12 cellular contexts compared by ENCODE assay signal in the genomic region with DNA sequence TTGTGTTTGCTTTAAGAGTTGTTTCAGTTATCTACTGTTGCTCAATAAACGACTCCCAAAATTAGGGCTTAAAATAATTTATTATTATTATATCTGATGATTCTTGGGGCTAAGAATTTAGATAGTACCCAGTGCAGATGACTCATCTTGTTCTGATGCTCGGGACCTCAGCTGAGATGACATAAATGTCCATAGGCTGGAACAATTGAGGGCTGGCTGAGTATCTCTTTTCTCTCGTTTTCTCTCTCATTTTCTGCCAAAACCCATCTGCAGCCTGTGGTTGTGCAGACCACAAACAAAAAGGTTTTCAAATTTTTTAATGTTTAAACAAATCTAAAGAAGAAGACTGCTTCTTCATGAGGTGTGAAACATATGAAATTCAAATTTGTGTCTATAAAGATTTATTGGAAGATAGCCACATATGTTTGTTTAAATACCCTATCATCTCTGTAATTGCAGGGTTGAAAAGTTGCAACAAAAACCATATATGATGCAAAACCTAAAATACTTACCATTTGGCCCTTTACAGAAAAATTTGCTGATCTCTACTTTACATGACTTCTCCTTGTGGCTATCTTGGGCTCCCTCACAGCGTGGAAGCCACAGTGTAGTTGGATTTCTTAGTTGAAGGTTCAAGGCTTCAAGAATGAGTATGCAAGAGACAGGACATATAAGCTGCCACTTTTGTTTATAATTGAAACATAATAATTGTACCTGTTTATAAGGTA. TPM values are rescaled to one million over a fixed set of nuclear protein-coding genes. Genes with fewer than 3 reads are reported as not detected.
DNase-seq lines count a peak whose midpoint lies in the region; ATAC-seq and TF ChIP-seq lines count a peak whose summit lies in the region.
"Had no signal": no experiment of that assay in that cellular context is flagged by ENCODE, and none has a peak within 500 bp of the region (broad histone marks: within the 10 kb centered on the region; RNA-seq: fewer than 3 reads in every experiment).

No MANE protein-coding gene starts in this region.

- no peaks in the 10 kb centered on the region for H3K36me3 ChIP-seq in spleen

- H3K36me3 Mint-ChIP-seq in activated CD8-positive, alpha-beta memory T cell treated with anti-CD3 and anti-CD28 coated beads, Interleukin-2, amount 10 ng/mL, durations not matched to agents 7 days and 5 days = no peaks in the 10 kb centered on the region

- no peaks in the 10 kb centered on the region for H3K9me3 Mint-ChIP-seq in activated CD8-positive, alpha-beta memory T cell treated with anti-CD3 and anti-CD28 coated beads, Interleukin-2, amount 10 ng/mL, durations not matched to agents 7 days and 5 days (ENCODE audit: low read depth)
- H3K9me3 Mint-ChIP-seq: neural crest cell had no signal

- peak overlapping the region; percentile 51 for H3K4me3 Mint-ChIP-seq in activated CD8-positive, alpha-beta memory T cell treated with anti-CD3 and anti-CD28 coated beads, Interleukin-2, amount 10 ng/mL, durations not matched to agents 7 days and 5 days
- H3K4me3 Mint-ChIP-seq: neural crest cell had no signal

- H3K9me3 ChIP-seq in spleen = no peaks in the 10 kb centered on the region

- intact Hi-C loops in spleen (cut with DNase I; ENCODE audit: low total_unique reads) (no loop called here), dorsolateral prefrontal cortex (cut with DNase I) (no loop called here)

- peak; percentile 73 for DNase-seq in activated CD8-positive, alpha-beta memory T cell treated with anti-CD3 and anti-CD28 coated beads, Interleukin-2, amount 10 ng/mL, durations not matched to agents 7 days and 5 days
- DNase-seq in activated CD8-positive, alpha-beta memory T cell treated with anti-CD3 and anti-CD28 coated beads, Interleukin-2, amount 50 U/mL, for 48 hours = no peak
- DNase-seq in amniotic epithelial cell (ENCODE audit: low read depth) = peak; percentile 62
- no peak for DNase-seq in spleen
- no peak for DNase-seq in UCSD-AML1 (lab: John Stamatoyannopoulos, UW; ENCODE audit: unreplicated experiment)
- no peak for DNase-seq in dorsolateral prefrontal cortex
- DNase-seq in stimulated activated naive CD4-positive, alpha-beta T cell (lab: John Stamatoyannopoulos, UW) = no peak
- DNase-seq: SIG-M5 had no signal

- peaks cover 34 to 97% (median 69%) of the 10 kb centered on the region in 6 donors for H3K4me1 ChIP-seq in spleen

- TF ChIP-seq CTCF in spleen (IDR thresholded peaks at IDR 0.05 in 8 of 11, conservative IDR thresholded peaks at IDR 0.05 in 3 of 11) (no peak), dorsolateral prefrontal cortex (IDR thresholded peaks at IDR 0.05 in 54 of 56, conservative IDR thresholded peaks at IDR 0.05 in 2 of 56; ENCODE audit: low read depth in 1 of 56, partially characterized antibody in 56 of 56) (no peak)

- H3K27ac ChIP-seq in spleen = peak overlapping the region; percentile 23 to 96 (median 75)
- no peak overlapping the region for H3K27ac ChIP-seq in dorsolateral prefrontal cortex

- H3K27me3 ChIP-seq in spleen (replicated peaks in 1 of 7) (no peaks in the 10 kb centered on the region), dorsolateral prefrontal cortex (no peaks in the 10 kb centered on the region)

- no peaks in the 10 kb centered on the region for H3K27me3 Mint-ChIP-seq in activated CD8-positive, alpha-beta memory T cell treated with anti-CD3 and anti-CD28 coated beads, Interleukin-2, amount 10 ng/mL, durations not matched to agents 7 days and 5 days

- H3K4me3 ChIP-seq in spleen (no peak overlapping the region), dorsolateral prefrontal cortex (no peak overlapping the region)

- no peak for TF ChIP-seq POLR2A in spleen (IDR thresholded peaks at IDR 0.05)

- peak; percentile 13 for ATAC-seq in activated CD8-positive, alpha-beta memory T cell treated with anti-CD3 and anti-CD28 coated beads, Interleukin-2, amount 10 ng/mL, durations not matched to agents 7 days and 5 days
- ATAC-seq in HG03439 (IDR thresholded peaks at IDR 0.05; ENCODE audit: unreplicated experiment) = peak; percentile 24

- peaks cover 96% of the 10 kb centered on the region for H3K4me1 Mint-ChIP-seq in activated CD8-positive, alpha-beta memory T cell treated with anti-CD3 and anti-CD28 coated beads, Interleukin-2, amount 10 ng/mL, durations not matched to agents 7 days and 5 days
- H3K4me1 Mint-ChIP-seq: neural crest cell had no signal

- WGBS in spleen, 5 donors = 41 to 63% (median 53%) methylated on average over 4 of the region's 4 CpGs

- H3K27ac Mint-ChIP-seq in activated CD8-positive, alpha-beta memory T cell treated with anti-CD3 and anti-CD28 coated beads, Interleukin-2, amount 10 ng/mL, durations not matched to agents 7 days and 5 days = peak overlapping the region; percentile 84

- CTCF ChIA-PET in activated CD8-positive, alpha-beta memory T cell treated with anti-CD3 and anti-CD28 coated beads, Interleukin-2, amount 10 ng/mL, durations not matched to agents 7 days and 5 days (lab: Charles Lee) = interaction anchor here (1.3 to 7.2 kb wide), 5 partner anchors 11 to 104 kb away, joined by 3 to 100 read pairs (median 3); a partner anchor contains a TSS

RNA-seq across cellular contexts. Expression of a gene that starts 14.8 kb away (rescaled TPM):
- 100 to 1,000 TPM; 556 to 674 TPM for total RNA-seq in activated CD8-positive, alpha-beta memory T cell treated with anti-CD3 and anti-CD28 coated beads, Interleukin-2, amount 10 ng/mL, durations not matched to agents 7 days and 5 days
- total RNA-seq in spleen (100 to 1,000 TPM; 439 to 716 (median 526) TPM), dorsolateral prefrontal cortex (10 to 100 TPM in 77 of 120 experiments, 1 to 10 TPM in 43; 4.0 to 38.3 (median 11.6) TPM)
- polyA plus RNA-seq in spleen = 10 to 100 TPM; 79.2 to 99.3 (median 92.4) TPM
- total RNA-seq: A673, glomerular endothelial cell, neural crest cell had no signal

Comparison
In these comparisons a context has a peak if more than half of its experiments do, and no peak if none do; other contexts are left out.
1. DNase-seq: peak in activated CD8-positive, alpha-beta memory T cell treated with anti-CD3 and anti-CD28 coated beads, Interleukin-2, amount 10 ng/mL, durations not matched to agents 7 days and 5 days (single experiment) and amniotic epithelial cell (single experiment); none in activated CD8-positive, alpha-beta memory T cell treated with anti-CD3 and anti-CD28 coated beads, Interleukin-2, amount 50 U/mL, for 48 hours (single experiment), spleen (single experiment), UCSD-AML1 (single experiment), dorsolateral prefrontal cortex (0 of 10) and stimulated activated naive CD4-positive, alpha-beta T cell (0 of 6).
2. H3K27ac ChIP-seq: peak in spleen (8 of 8); none in dorsolateral prefrontal cortex (0 of 59).
3. RNA of a gene that starts 14.8 kb away (total RNA-seq): 556 to 674 TPM in activated CD8-positive, alpha-beta memory T cell treated with anti-CD3 and anti-CD28 coated beads, Interleukin-2, amount 10 ng/mL, durations not matched to agents 7 days and 5 days and 439 to 716 TPM in spleen; 4.0 to 38.3 TPM in dorsolateral prefrontal cortex; every median in the first group is over 10 times any median in the second.